In genomic region chr12:7129647-7130536, GRCh38 we compare ENCODE assay signal across 8 cellular contexts. TPM values are rescaled to one million over a fixed set of nuclear protein-coding genes. Genes with fewer than 3 reads are reported as not detected.
DNase-seq lines count a peak whose midpoint lies in the region; ATAC-seq and FAIRE-seq lines count a peak whose summit lies in the region.

CLSTN3 (plus strand) TSS chr12:7130371; CDS start chr12:7130649, 278 bp downstream.

- no peak within 1 kb of the TSS for H2BK5ac ChIP-seq in neuronal stem cell (ENCODE audit: low read length)

- H3K27ac ChIP-seq in neuronal stem cell (replicated peaks; ENCODE audit: low read length) (no peak within 1 kb of the TSS), subcutaneous abdominal adipose tissue (ENCODE audit: low read depth, low read length) (peak within 1 kb of the TSS; percentile 16)

- ATAC-seq in GM21526 (IDR thresholded peaks at IDR 0.05; ENCODE audit: low FRiP score, unreplicated experiment), result peak; percentile 67

- no peak within 1 kb of the TSS for H2BK12ac ChIP-seq in neuronal stem cell (ENCODE audit: low read length)

- H3K9ac ChIP-seq in neuronal stem cell (ENCODE audit: low read depth, low read length, poor library complexity), result peak within 1 kb of the TSS; percentile 93
- peak within 1 kb of the TSS in 4 of 5 donors; percentile 32 to 64 (median 53) for H3K9ac ChIP-seq in subcutaneous abdominal adipose tissue (ENCODE audit: low read length in 5 of 5)

- intact Hi-C loops in activated naive CD4-positive, alpha-beta T cell treated with anti-CD3 and anti-CD28 coated beads for 36 hours (cut with micrococcal nuclease), result loop anchor here (1.0 to 5.0 kb wide), 3 partner anchors 22 to 512 kb away; partner anchors contain the start of gene PEX5

- DNase-seq in COR-L47 (lab: John Stamatoyannopoulos, UW), result peak; percentile 45
- peak; percentile 34 for DNase-seq in Kasumi-1 (lab: John Stamatoyannopoulos, UW)
- DNase-seq in SK-N-DZ (ENCODE audit: low spot score), result peak; percentile 85
- peak; percentile 87 for DNase-seq in activated naive CD4-positive, alpha-beta T cell treated with anti-CD3 and anti-CD28 coated beads for 36 hours
- DNase-seq in frontal cortex (ENCODE audit: low spot score in 2 of 2), result peak; percentile 75 to 98
- DNase-seq in neuronal stem cell (ENCODE audit: low spot score), result peak; percentile 83

- peak within 1 kb of the TSS; percentile 69 for H2AK5ac ChIP-seq in neuronal stem cell (ENCODE audit: low read depth, low read length)

- H3K27me3 ChIP-seq in neuronal stem cell (ENCODE audit: control insufficient read depth in 3 of 3, insufficient read depth in 3 of 3, low read depth in 1 of 3, low read length in 3 of 3) (peaks cover 0 to 20% (median 0%) of the 10 kb centered on the region in 3 experiments), subcutaneous abdominal adipose tissue (ENCODE audit: control insufficient read depth in 5 of 5, insufficient read depth in 4 of 5, low read length in 5 of 5) (peaks cover 10 to 35% (median 28%) of the 10 kb centered on the region in 5 donors)

- H3K4me3 Mint-ChIP-seq in activated naive CD4-positive, alpha-beta T cell treated with anti-CD3 and anti-CD28 coated beads for 36 hours, result peak within 1 kb of the TSS; percentile 82

- H3K36me3 Mint-ChIP-seq in activated naive CD4-positive, alpha-beta T cell treated with anti-CD3 and anti-CD28 coated beads for 36 hours (ENCODE audit: low read depth), result no peaks in the 10 kb centered on the region

- H3K23ac ChIP-seq in neuronal stem cell (ENCODE audit: low read depth, low read length, poor library complexity), result peak within 1 kb of the TSS; percentile 90

- H3K4me2 ChIP-seq in neuronal stem cell (ENCODE audit: insufficient read depth, low read length, poor library complexity, severe bottlenecking), result peak within 1 kb of the TSS; percentile 100

- peak within 1 kb of the TSS; percentile 90 for H3K18ac ChIP-seq in neuronal stem cell (ENCODE audit: low read length)

- H4K8ac ChIP-seq in neuronal stem cell (ENCODE audit: low read depth, low read length), result no peak within 1 kb of the TSS

- H3K4ac ChIP-seq in neuronal stem cell (ENCODE audit: low read length), result no peak within 1 kb of the TSS

- no CpG with 5 or more reads among the region's 48 CpGs for WGBS in neuronal stem cell (ENCODE audit: extremely low coverage in 2 of 2, insufficient read length in 2 of 2, insufficient replicate concordance in 1 of 2), 2 donors

- peaks cover 4 to 20% of the 10 kb centered on the region in 2 donors for H3K36me3 ChIP-seq in neuronal stem cell (replicated peaks in 1 of 2; ENCODE audit: control insufficient read depth in 2 of 2, insufficient read depth in 2 of 2, low read length in 2 of 2)
- H3K36me3 ChIP-seq in subcutaneous abdominal adipose tissue (ENCODE audit: control insufficient read depth in 5 of 5, insufficient read depth in 5 of 5, low read length in 5 of 5), result peaks cover 0 to 10% (median 0%) of the 10 kb centered on the region in 5 donors

- H3K4me1 ChIP-seq in neuronal stem cell (ENCODE audit: control insufficient read depth in 2 of 2, insufficient read depth in 1 of 2, low read depth in 1 of 2, low read length in 2 of 2) (peaks cover 9 to 20% of the 10 kb centered on the region in 2 donors), subcutaneous abdominal adipose tissue (ENCODE audit: control insufficient read depth in 5 of 5, insufficient read depth in 5 of 5, low read length in 5 of 5) (peaks cover 8 to 34% (median 31%) of the 10 kb centered on the region in 5 donors)

- H3K27ac Mint-ChIP-seq in activated naive CD4-positive, alpha-beta T cell treated with anti-CD3 and anti-CD28 coated beads for 36 hours, result peak within 1 kb of the TSS; percentile 55

- no peaks in the 10 kb centered on the region for H3K79me1 ChIP-seq in neuronal stem cell (ENCODE audit: low read depth, low read length)

- H3K9me3 ChIP-seq in neuronal stem cell (replicated peaks in 1 of 2; ENCODE audit: control insufficient read depth in 2 of 2, insufficient read depth in 1 of 2, low read depth in 1 of 2, low read length in 2 of 2), result no peaks in the 10 kb centered on the region
- no peaks in the 10 kb centered on the region for H3K9me3 ChIP-seq in subcutaneous abdominal adipose tissue (ENCODE audit: control insufficient read depth in 5 of 5, low read length in 5 of 5)

- H4K91ac ChIP-seq in neuronal stem cell (ENCODE audit: low read depth, low read length, poor library complexity), result peak within 1 kb of the TSS; percentile 74

- no peaks in the 10 kb centered on the region for H3K27me3 Mint-ChIP-seq in activated naive CD4-positive, alpha-beta T cell treated with anti-CD3 and anti-CD28 coated beads for 36 hours (ENCODE audit: low read depth)

- peak within 1 kb of the TSS; percentile 39 for H3K14ac ChIP-seq in neuronal stem cell (ENCODE audit: low read length)

- CTCF ChIA-PET in activated naive CD4-positive, alpha-beta T cell treated with anti-CD3 and anti-CD28 coated beads for 36 hours (lab: Charles Lee), result interaction anchor here (0.9 to 1.0 kb wide), 2 partner anchors 12 to 19 kb away, joined by 3 to 5 read pairs; no protein-coding TSS in a partner anchor

- no peak within 1 kb of the TSS for H2BK120ac ChIP-seq in neuronal stem cell (ENCODE audit: low read depth, low read length)

- H3K4me3 ChIP-seq in neuronal stem cell (ENCODE audit: low read length in 2 of 2), result peak within 1 kb of the TSS; percentile 89
- H3K4me3 ChIP-seq in subcutaneous abdominal adipose tissue (ENCODE audit: low read depth in 1 of 5, low read length in 5 of 5), result peak within 1 kb of the TSS; percentile 48 to 71 (median 61)

- H2AFZ ChIP-seq in neuronal stem cell (ENCODE audit: low read length), result peak within 1 kb of the TSS; percentile 98

- peaks cover 27% of the 10 kb centered on the region for H3K4me1 Mint-ChIP-seq in activated naive CD4-positive, alpha-beta T cell treated with anti-CD3 and anti-CD28 coated beads for 36 hours (ENCODE audit: low read depth)

- no peak for FAIRE-seq in frontal cortex (lab: Jason Lieb, UNC)

- H3K9me3 Mint-ChIP-seq in activated naive CD4-positive, alpha-beta T cell treated with anti-CD3 and anti-CD28 coated beads for 36 hours, result no peaks in the 10 kb centered on the region

- H2BK15ac ChIP-seq in neuronal stem cell (ENCODE audit: low read length), result peak within 1 kb of the TSS; percentile 81

RNA-seq across cellular contexts. Expression of gene CLSTN3, which starts in this region (rescaled TPM):
- 17.8 and 32.5 TPM in 2 replicates for polyA plus RNA-seq in SK-N-DZ (2014; cell fraction: cytosol; rRNA removed)
- 31.9 and 48.0 TPM in 2 replicates for polyA plus RNA-seq in SK-N-DZ (2014; cell fraction: nucleus; rRNA removed)
- 10 to 100 TPM; 18.3 to 21.8 TPM for total RNA-seq in activated naive CD4-positive, alpha-beta T cell treated with anti-CD3 and anti-CD28 coated beads for 36 hours
- total RNA-seq in frontal cortex, result 75.0 TPM
- polyA plus RNA-seq in neuronal stem cell (2013, experiment 1 of 2), result 26.6 TPM
- 26.6 TPM for polyA plus RNA-seq in neuronal stem cell (2013, experiment 2 of 2)

Comparison
In these comparisons a context has a peak if more than half of its experiments do, and no peak if none do; other contexts are left out.
1. DNase-seq: peak in every context shown above with its lines; median percentile 87 in activated naive CD4-positive, alpha-beta T cell treated with anti-CD3 and anti-CD28 coated beads for 36 hours; 86 in frontal cortex; 85 in SK-N-DZ; 83 in neuronal stem cell; 45 in COR-L47; 34 in Kasumi-1.